ENCODE assay signal across 8 cellular contexts in the genomic region with DNA sequence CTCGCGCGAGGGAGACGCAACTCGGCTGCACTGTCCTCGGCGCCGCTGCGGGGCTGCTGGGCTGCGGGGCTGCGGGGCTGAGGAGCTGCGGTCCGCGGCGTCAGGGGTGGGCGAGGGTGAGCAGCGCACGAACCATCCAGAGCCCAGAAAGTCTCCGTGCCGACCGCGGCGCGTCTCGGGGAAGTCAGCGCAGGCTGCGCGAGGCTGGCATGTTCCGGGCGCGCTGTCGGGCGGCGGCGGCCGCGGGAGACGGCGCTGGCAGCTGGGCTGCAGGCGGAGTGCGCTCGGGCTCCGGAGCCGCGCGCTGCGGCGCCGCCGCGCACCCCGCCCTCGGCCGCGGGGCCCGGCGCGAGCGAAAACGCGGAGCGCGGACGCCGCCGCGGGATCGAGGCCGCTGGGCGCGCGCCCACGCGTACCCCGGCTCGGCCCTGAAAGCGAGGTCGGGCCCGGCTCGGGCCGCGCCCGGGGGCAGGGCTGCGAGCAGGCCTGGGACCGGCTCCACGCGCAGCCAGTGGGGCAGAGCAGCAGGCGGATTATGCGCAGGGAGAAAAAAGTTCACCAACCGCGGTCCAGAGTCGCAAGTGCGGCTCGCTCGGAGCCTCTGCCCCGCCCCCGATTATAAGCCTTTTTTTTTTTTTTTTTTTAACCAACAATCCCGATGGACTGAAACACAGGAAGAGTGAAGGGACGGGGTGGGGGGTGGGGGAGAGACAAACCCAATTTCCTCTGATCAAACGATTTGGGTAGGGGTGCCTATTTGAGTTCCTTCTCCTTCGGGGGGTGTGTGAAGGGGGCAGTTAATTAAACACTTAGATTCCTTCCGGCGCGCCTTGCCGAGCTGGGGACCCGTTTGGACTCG. TPM values are rescaled to one million over a fixed set of nuclear protein-coding genes. Genes with fewer than 3 reads are reported as not detected.
DNase-seq lines count a peak whose midpoint lies in the region; ATAC-seq and TF ChIP-seq lines count a peak whose summit lies in the region.

A gene (minus strand): TSS at position 282 of the 859 bp plus-strand sequence. CDS start 117,230 bp downstream, outside the sequence.

- H3K36me3 ChIP-seq in WERI-Rb-1 (no peaks in the 10 kb centered on the region), esophagus muscularis mucosa (no peaks in the 10 kb centered on the region), muscle layer of colon (ENCODE audit: insufficient read depth, low read length) (no peaks in the 10 kb centered on the region), transverse colon (no peaks in the 10 kb centered on the region)

- TF ChIP-seq CTCF in WERI-Rb-1 (IDR thresholded peaks at IDR 0.05; ENCODE audit: low read depth, low read length) (no peak), esophagus muscularis mucosa (IDR thresholded peaks at IDR 0.05) (no peak), transverse colon (IDR thresholded peaks at IDR 0.05) (no peak)

- H3K27me3 ChIP-seq in WERI-Rb-1 (ENCODE audit: insufficient read depth, low read depth, severe bottlenecking) (peaks cover 14% of the 10 kb centered on the region), esophagus muscularis mucosa (no peaks in the 10 kb centered on the region), muscle layer of colon (ENCODE audit: control insufficient read depth in 1 of 2, insufficient read depth in 2 of 2, low read length in 2 of 2) (no peaks in the 10 kb centered on the region), transverse colon (peaks cover 50% of the 10 kb centered on the region)

- H3K4me3 ChIP-seq in GM08714 (ENCODE audit: low read length) (peak within 1 kb of the TSS; percentile 57), WERI-Rb-1 (ENCODE audit: low read depth, low read length) (peak within 1 kb of the TSS; percentile 65), esophagus muscularis mucosa (peak within 1 kb of the TSS; percentile 74 to 96 (median 83)), muscle layer of colon (ENCODE audit: low read depth in 1 of 2, low read length in 2 of 2) (peak within 1 kb of the TSS; percentile 64 to 94), transverse colon (peak within 1 kb of the TSS; percentile 48 to 69 (median 58))

- TF ChIP-seq EP300 in esophagus muscularis mucosa (IDR thresholded peaks at IDR 0.05) (no peak), transverse colon (IDR thresholded peaks at IDR 0.05; ENCODE audit: low read depth) (no peak)

- DNase-seq in HuH-7 (ENCODE audit: low spot score) (peak; percentile 39), WERI-Rb-1 (peak; percentile 39), esophagus muscularis mucosa (ENCODE audit: extremely low spot score) (no peak), transverse colon (peak; percentile 20), AML-193 (lab: John Stamatoyannopoulos, UW) (no peak)

- peak within 1 kb of the TSS; percentile 32 for H3K9ac ChIP-seq in muscle layer of colon (ENCODE audit: low read length)

- ATAC-seq in GM21576 (IDR thresholded peaks at IDR 0.05; ENCODE audit: unreplicated experiment): peak; percentile 62

- intact Hi-C loops in esophagus muscularis mucosa (cut with DNase I): loop anchor here (5.0 to 10.0 kb wide), 4 partner anchors 107 to 698 kb away; no protein-coding TSS in a partner anchor
- intact Hi-C loops in transverse colon (cut with DNase I; ENCODE audit: low total_unique reads): no loop called here

- H3K9me3 ChIP-seq in WERI-Rb-1 (ENCODE audit: severe bottlenecking): no peaks in the 10 kb centered on the region
- no peaks in the 10 kb centered on the region for H3K9me3 ChIP-seq in esophagus muscularis mucosa
- H3K9me3 ChIP-seq in muscle layer of colon (ENCODE audit: low read length): no peaks in the 10 kb centered on the region
- no peaks in the 10 kb centered on the region for H3K9me3 ChIP-seq in transverse colon

- TF ChIP-seq POLR2A in esophagus muscularis mucosa (IDR thresholded peaks at IDR 0.05; ENCODE audit: low read depth) (no peak), transverse colon (IDR thresholded peaks at IDR 0.05) (no peak)

- H3K4me1 ChIP-seq in esophagus muscularis mucosa (peaks cover 23 to 55% (median 49%) of the 10 kb centered on the region in 4 donors), muscle layer of colon (ENCODE audit: insufficient read depth, low read length) (peaks cover 24% of the 10 kb centered on the region), transverse colon (peaks cover 3 to 24% (median 13%) of the 10 kb centered on the region in 4 donors)

- no peak within 1 kb of the TSS for H3K27ac ChIP-seq in WERI-Rb-1
- peak within 1 kb of the TSS; percentile 64 to 85 (median 76) for H3K27ac ChIP-seq in esophagus muscularis mucosa (replicated peaks in 1 of 4)
- peak within 1 kb of the TSS; percentile 12 for H3K27ac ChIP-seq in muscle layer of colon (ENCODE audit: low read depth, low read length)
- H3K27ac ChIP-seq in transverse colon: peak within 1 kb of the TSS; percentile 43 to 79 (median 51)

- under 1% methylated on average over 18 of the region's 107 CpGs for WGBS in esophagus muscularis mucosa
- 0 to 1% methylated on average over 5 to 63 of the region's 107 CpGs for WGBS in transverse colon (ENCODE audit: low coverage in 1 of 2), 2 donors

- in situ Hi-C loops in transverse colon (cut with MboI; ENCODE audit: low pct_ligation_motif_present in 1 of 4, low pct_unique_long_range_greater_than_20kb in 1 of 4, low sequenced_read_pairs in 3 of 4): loop anchor here in 1 of 4 donors (25.0 kb wide), 1 partner anchor 102 kb away; no protein-coding TSS in a partner anchor

RNA-seq across cellular contexts. Expression of the gene that starts here (rescaled TPM):
- 10 to 100 TPM; 12.5 to 36.9 (median 24.4) TPM for total RNA-seq in esophagus muscularis mucosa
- 1 to 10 TPM; 1.2 to 6.4 (median 2.8) TPM for total RNA-seq in transverse colon

Comparison
In these comparisons a context has a peak if more than half of its experiments do, and no peak if none do; other contexts are left out.
1. DNase-seq: peak in HuH-7 (single experiment), WERI-Rb-1 (single experiment) and transverse colon (single experiment); none in esophagus muscularis mucosa (single experiment) and AML-193 (0 of 2).
2. Peak in every context shown above with its lines, with median percentiles within 50 percentile points of each other: H3K4me3 ChIP-seq.